Comparison of ENCODE assay signal across 27 cellular contexts in the genomic region with DNA sequence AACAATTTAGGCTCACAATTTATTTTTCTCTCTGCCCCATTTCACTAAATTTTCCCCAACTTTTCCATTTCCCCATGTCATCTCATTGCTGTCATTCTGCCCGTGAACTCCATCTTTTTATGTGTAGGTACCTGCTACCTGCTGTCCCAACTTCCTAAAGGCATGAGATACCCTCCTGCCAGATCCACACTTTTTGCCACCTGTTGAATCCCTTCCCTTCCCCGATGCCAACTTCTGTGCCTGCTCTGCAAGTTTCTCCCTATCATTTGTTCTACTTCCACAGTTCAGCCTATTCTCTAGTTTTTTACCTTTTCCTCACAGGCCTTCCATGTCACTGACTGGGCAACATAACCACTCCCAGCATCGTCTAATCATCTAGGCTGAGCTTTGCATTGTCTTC.
DNase-seq lines count a peak whose midpoint lies in the region; TF ChIP-seq lines count a peak whose summit lies in the region.
"Had no signal": no experiment of that assay in that cellular context is flagged by ENCODE, and none has a peak within 500 bp of the region (broad histone marks: within the 10 kb centered on the region; RNA-seq: fewer than 3 reads in every experiment).

No MANE protein-coding gene starts in this region.

- DNase-seq in Kasumi-1 (lab: John Stamatoyannopoulos, UW): no peak
- DNase-seq: 8988T; ACHN; AML-193; BE2C; C1 segment of cervical spinal cord; Caco-2; Calu3; CD4-positive, alpha-beta memory T cell; CD4-positive, alpha-beta T cell; CD4-positive, CD25-positive, alpha-beta regulatory T cell; CD8-positive, alpha-beta memory T cell; CD8-positive, alpha-beta T cell; COR-L47; DMS 273 treated with DMSO at 0.1 percent for 48 hours; DMS153; DMS53; DMS79; DMS79 treated with DMSO at 0.1 percent for 48 hours; DND-41; EL had no signal

- no peaks in the 10 kb centered on the region for H3K36me3 ChIP-seq in HEK293 (ENCODE audit: control insufficient read depth in 2 of 2, insufficient read depth in 1 of 2, low read length in 2 of 2)
- H3K36me3 ChIP-seq: BE2C; BLaER1; BLaER1 treated with 17β-estradiol and CSF1 and Interleukin-3, amounts not matched to agents 10 nM and 100 nM had no signal

- no peak overlapping the region for H3K4me3 ChIP-seq in HEK293 (ENCODE audit: low read depth, low read length)
- H3K4me3 ChIP-seq: A549; BLaER1; BLaER1 treated with 17β-estradiol and CSF1 and Interleukin-3, amounts not matched to agents 10 nM and 100 nM had no signal

- no peaks in the 10 kb centered on the region for H3K4me1 ChIP-seq in HEK293 (ENCODE audit: control insufficient read depth, insufficient read depth, low read length)
- H3K4me1 ChIP-seq: A549, BE2C, BLaER1, Caco-2 had no signal

- CTCF ChIA-PET in HEK293 (lab: Yijun Ruan, JAX): no interaction called here

- no peak overlapping the region for H3K27ac ChIP-seq in HEK293 (ENCODE audit: extremely low read depth, low read depth, low read length)
- H3K27ac ChIP-seq: 22Rv1; A549; BLaER1; BLaER1 treated with 17β-estradiol and CSF1 and Interleukin-3, amounts not matched to agents 10 nM and 100 nM; C4-2B had no signal

- no peak for TF ChIP-seq CTCF in HEK293 (tag by site-specific recombination; IDR thresholded peaks at IDR 0.05)

- POLR2A ChIA-PET in HEK293 (lab: Yijun Ruan, JAX): no interaction called here

- H3K9me3 ChIP-seq in HEK293 (ENCODE audit: control insufficient read depth, insufficient read depth, low read depth, low read length): no peaks in the 10 kb centered on the region
- H3K9me3 ChIP-seq: A549; BE2C; BLaER1; BLaER1 treated with 17β-estradiol and CSF1 and Interleukin-3, amounts not matched to agents 10 nM and 100 nM; Caco-2 had no signal

TF ChIP-seq in HEK293, 187 proteins besides CTCF, POLR2A, EP300 and RAD21:
- TF ChIP-seq ZNF175 (tag by site-specific recombination; IDR thresholded peaks at IDR 0.05) (no peak), ZNF747 (tag by site-specific recombination; IDR thresholded peaks at IDR 0.05) (no peak), ZNF776 (tag by site-specific recombination; IDR thresholded peaks at IDR 0.05; ENCODE audit: borderline replicate concordance) (no peak), ZNF585B (tag by site-specific recombination; IDR thresholded peaks at IDR 0.05) (no peak), SCRT2 (tag by site-specific recombination; IDR thresholded peaks at IDR 0.05) (peak; percentile 91), KLF16 (tag by site-specific recombination; IDR thresholded peaks at IDR 0.05) (no peak), ZNF701 (tag by site-specific recombination; IDR thresholded peaks at IDR 0.05) (no peak), OSR2 (tag by site-specific recombination; IDR thresholded peaks at IDR 0.05) (no peak), ZNF670 (tag by site-specific recombination; IDR thresholded peaks at IDR 0.05; ENCODE audit: low read depth) (no peak), ZNF19 (tag by site-specific recombination; IDR thresholded peaks at IDR 0.05; ENCODE audit: low read depth) (no peak), ZNF48 (tag by site-specific recombination; IDR thresholded peaks at IDR 0.05) (no peak), ZNF155 (tag by site-specific recombination; IDR thresholded peaks at IDR 0.05) (no peak), SCRT1 (tag by site-specific recombination; IDR thresholded peaks at IDR 0.05; ENCODE audit: borderline replicate concordance) (peak; percentile 90)
- TF ChIP-seq, protein P1, sequence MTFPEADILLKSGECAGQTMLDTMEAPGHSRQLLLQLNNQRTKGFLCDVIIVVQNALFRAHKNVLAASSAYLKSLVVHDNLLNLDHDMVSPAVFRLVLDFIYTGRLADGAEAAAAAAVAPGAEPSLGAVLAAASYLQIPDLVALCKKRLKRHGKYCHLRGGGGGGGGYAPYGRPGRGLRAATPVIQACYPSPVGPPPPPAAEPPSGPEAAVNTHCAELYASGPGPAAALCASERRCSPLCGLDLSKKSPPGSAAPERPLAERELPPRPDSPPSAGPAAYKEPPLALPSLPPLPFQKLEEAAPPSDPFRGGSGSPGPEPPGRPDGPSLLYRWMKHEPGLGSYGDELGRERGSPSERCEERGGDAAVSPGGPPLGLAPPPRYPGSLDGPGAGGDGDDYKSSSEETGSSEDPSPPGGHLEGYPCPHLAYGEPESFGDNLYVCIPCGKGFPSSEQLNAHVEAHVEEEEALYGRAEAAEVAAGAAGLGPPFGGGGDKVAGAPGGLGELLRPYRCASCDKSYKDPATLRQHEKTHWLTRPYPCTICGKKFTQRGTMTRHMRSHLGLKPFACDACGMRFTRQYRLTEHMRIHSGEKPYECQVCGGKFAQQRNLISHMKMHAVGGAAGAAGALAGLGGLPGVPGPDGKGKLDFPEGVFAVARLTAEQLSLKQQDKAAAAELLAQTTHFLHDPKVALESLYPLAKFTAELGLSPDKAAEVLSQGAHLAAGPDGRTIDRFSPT (tag by site-specific recombination; IDR thresholded peaks at IDR 0.05): no peak
- TF ChIP-seq, protein P2, sequence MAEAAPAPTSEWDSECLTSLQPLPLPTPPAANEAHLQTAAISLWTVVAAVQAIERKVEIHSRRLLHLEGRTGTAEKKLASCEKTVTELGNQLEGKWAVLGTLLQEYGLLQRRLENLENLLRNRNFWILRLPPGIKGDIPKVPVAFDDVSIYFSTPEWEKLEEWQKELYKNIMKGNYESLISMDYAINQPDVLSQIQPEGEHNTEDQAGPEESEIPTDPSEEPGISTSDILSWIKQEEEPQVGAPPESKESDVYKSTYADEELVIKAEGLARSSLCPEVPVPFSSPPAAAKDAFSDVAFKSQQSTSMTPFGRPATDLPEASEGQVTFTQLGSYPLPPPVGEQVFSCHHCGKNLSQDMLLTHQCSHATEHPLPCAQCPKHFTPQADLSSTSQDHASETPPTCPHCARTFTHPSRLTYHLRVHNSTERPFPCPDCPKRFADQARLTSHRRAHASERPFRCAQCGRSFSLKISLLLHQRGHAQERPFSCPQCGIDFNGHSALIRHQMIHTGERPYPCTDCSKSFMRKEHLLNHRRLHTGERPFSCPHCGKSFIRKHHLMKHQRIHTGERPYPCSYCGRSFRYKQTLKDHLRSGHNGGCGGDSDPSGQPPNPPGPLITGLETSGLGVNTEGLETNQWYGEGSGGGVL (tag by site-specific recombination; IDR thresholded peaks at IDR 0.05): no peak
- TF ChIP-seq, protein P3, sequence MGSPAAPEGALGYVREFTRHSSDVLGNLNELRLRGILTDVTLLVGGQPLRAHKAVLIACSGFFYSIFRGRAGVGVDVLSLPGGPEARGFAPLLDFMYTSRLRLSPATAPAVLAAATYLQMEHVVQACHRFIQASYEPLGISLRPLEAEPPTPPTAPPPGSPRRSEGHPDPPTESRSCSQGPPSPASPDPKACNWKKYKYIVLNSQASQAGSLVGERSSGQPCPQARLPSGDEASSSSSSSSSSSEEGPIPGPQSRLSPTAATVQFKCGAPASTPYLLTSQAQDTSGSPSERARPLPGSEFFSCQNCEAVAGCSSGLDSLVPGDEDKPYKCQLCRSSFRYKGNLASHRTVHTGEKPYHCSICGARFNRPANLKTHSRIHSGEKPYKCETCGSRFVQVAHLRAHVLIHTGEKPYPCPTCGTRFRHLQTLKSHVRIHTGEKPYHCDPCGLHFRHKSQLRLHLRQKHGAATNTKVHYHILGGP (tag by site-specific recombination; IDR thresholded peaks at IDR 0.05): no peak
TF ChIP-seq in HEK293: peak in this region for 2.
